In genomic region chr19:44722131-44723121, GRCh38 we compare ENCODE assay signal across 1 cellular context.
TF ChIP-seq lines count a peak whose summit lies in the region.

No MANE protein-coding gene starts in this region.

TF ChIP-seq in GM12878, 131 proteins besides CTCF, POLR2A, EP300 and RAD21 (continued from another document and continues in another):
- TF ChIP-seq SMARCA5 (IDR thresholded peaks at IDR 0.05) (peak; percentile 44; the same call in 1 of the 2 replicates), IKZF2 (IDR thresholded peaks at IDR 0.05) (peak; percentile 99), RBBP5 (conservative IDR thresholded peaks at IDR 0.05) (no peak), JUNB (IDR thresholded peaks at IDR 0.05) (no peak), STAT3 (IDR thresholded peaks at IDR 0.05; ENCODE audit: low read depth, low read length) (no peak), ZBTB40 (IDR thresholded peaks at IDR 0.05; ENCODE audit: borderline replicate concordance) (no peak), MTA3 (IDR thresholded peaks at IDR 0.05; ENCODE audit: borderline replicate concordance, low read length) (peak; percentile 63; the same call in 1 of the 2 replicates), GABPA (IDR thresholded peaks at IDR 0.05; ENCODE audit: low read depth) (no peak), ESRRA (IDR thresholded peaks at IDR 0.05; ENCODE audit: low read length) (no peak), ZNF687 (IDR thresholded peaks at IDR 0.05) (peak; percentile 57; the same call in 1 of the 2 replicates), RB1 (IDR thresholded peaks at IDR 0.05; ENCODE audit: borderline replicate concordance) (no peak), E4F1 (IDR thresholded peaks at IDR 0.05; ENCODE audit: borderline replicate concordance, partially characterized antibody) (no peak), NBN (IDR thresholded peaks at IDR 0.05) (no peak), CUX1 (IDR thresholded peaks at IDR 0.05; ENCODE audit: insufficient replicate concordance, low read depth, low read length) (peak; percentile 26), BCL11A (IDR thresholded peaks at IDR 0.05; ENCODE audit: low read depth, low read length) (peak; percentile 66; the same call in 1 of the 2 replicates), SRF (IDR thresholded peaks at IDR 0.05; ENCODE audit: low read depth in 2 of 2, low read length in 2 of 2) (0 out of 4 replicates have a peak, but pooled peaks of 1 of the 2 experiments have one; percentile 17), IRF4 (IDR thresholded peaks at IDR 0.05; ENCODE audit: low read depth, low read length) (0 out of 2 replicates have a peak, but pooled peaks have one; percentile 36), PAX8 (IDR thresholded peaks at IDR 0.05) (no peak), EED (IDR thresholded peaks at IDR 0.05; ENCODE audit: low read depth) (peak; percentile 99), CHD4 (IDR thresholded peaks at IDR 0.05) (no peak), SP1 (IDR thresholded peaks at IDR 0.05; ENCODE audit: low read depth, low read length) (peak; percentile 64), ZBTB4 (CRISPR knock-in tag; IDR thresholded peaks at IDR 0.05) (no peak), SIX5 (IDR thresholded peaks at IDR 0.05; ENCODE audit: low read depth, low read length, severe bottlenecking) (no peak), ZBED1 (IDR thresholded peaks at IDR 0.05; ENCODE audit: borderline replicate concordance) (peak; percentile 54; the same call in 1 of the 2 replicates), NR2F1 (conservative IDR thresholded peaks at IDR 0.05) (peak; percentile 87), CHD2 (IDR thresholded peaks at IDR 0.05; ENCODE audit: borderline replicate concordance, low read depth, low read length) (0 out of 2 replicates have a peak, but pooled peaks have one; percentile 25), ZZZ3 (IDR thresholded peaks at IDR 0.05; ENCODE audit: control insufficient read depth, insufficient read length, low read depth) (no peak), CREM (IDR thresholded peaks at IDR 0.05; ENCODE audit: low read depth) (peak; percentile 56), BCLAF1 (IDR thresholded peaks at IDR 0.05) (no peak), ZNF622 (IDR thresholded peaks at IDR 0.05) (no peak), HDAC6 (IDR thresholded peaks at IDR 0.05; ENCODE audit: unreplicated experiment) (no peak), RELB (IDR thresholded peaks at IDR 0.05; ENCODE audit: low read depth) (peak; percentile 99), DPF2 (IDR thresholded peaks at IDR 0.05) (peak; percentile 90)
